15 cellular contexts compared by ENCODE assay signal in the genomic region with DNA sequence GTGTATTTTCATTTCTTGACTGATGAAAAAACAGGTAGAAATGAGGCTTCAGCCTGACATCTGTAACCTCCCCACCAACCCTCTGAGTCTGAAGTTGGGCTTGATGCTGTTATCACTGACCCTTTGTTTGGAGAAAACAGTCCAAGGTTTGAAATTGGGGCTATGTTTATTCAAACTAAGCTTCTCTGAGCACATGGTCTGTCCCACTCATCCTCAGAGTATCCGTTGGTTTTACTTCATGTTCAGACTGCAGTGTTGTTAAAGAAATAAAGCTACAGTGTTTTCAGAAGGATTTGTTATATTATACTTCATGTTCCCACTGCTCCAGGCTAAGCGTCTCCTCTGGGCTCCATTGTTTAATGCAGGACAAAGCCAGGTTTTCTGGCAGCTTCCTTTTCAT. TPM values are rescaled to one million over a fixed set of nuclear protein-coding genes. Genes with fewer than 3 reads are reported as not detected.
DNase-seq lines count a peak whose midpoint lies in the region; ATAC-seq, FAIRE-seq and TF ChIP-seq lines count a peak whose summit lies in the region.
"Had no signal": no experiment of that assay in that cellular context is flagged by ENCODE, and none has a peak within 500 bp of the region (broad histone marks: within the 10 kb centered on the region; RNA-seq: fewer than 3 reads in every experiment).

No MANE protein-coding gene starts in this region.

- H3K9me2 ChIP-seq in PC-3 (replicated peaks; ENCODE audit: low read length) = no peaks in the 10 kb centered on the region

- TF ChIP-seq POLR2A in GM12891 (IDR thresholded peaks at IDR 0.05; ENCODE audit: low read depth, low read length) = no peak

- intact Hi-C loops in PC-3 (cut with micrococcal nuclease) = loop anchor here (1.0 kb wide), 1 partner anchor 22 kb away; no protein-coding TSS in a partner anchor

- no peak for FAIRE-seq in HTR-8/SVneo (lab: Jason Lieb, UNC)
- no peak for FAIRE-seq in GM12891 (lab: Jason Lieb, UNC)
- FAIRE-seq: H1 had no signal

- peak overlapping the region; percentile 73 for H3K27ac Mint-ChIP-seq in endodermal cell

- peaks cover 92% of the 10 kb centered on the region for H3K79me2 ChIP-seq in PC-3 (ENCODE audit: low read length)

- H4K20me1 ChIP-seq in PC-3 (ENCODE audit: low read length) = 0 out of 2 replicates have a peak, but pooled peaks cover 4% of the 10 kb centered on the region

- H3F3A ChIP-seq in PC-3 (ENCODE audit: low read length, unreplicated experiment) = no peaks in the 10 kb centered on the region

- H3K4me3 ChIP-seq in HAP-1 = no peak overlapping the region
- H3K4me3 ChIP-seq in PC-3 (ENCODE audit: low read length) = no peak overlapping the region
- no peak overlapping the region for H3K4me3 ChIP-seq in endodermal cell (ENCODE audit: low read length)
- H3K4me3 ChIP-seq: thoracic aorta had no signal

- H3K36me3 Mint-ChIP-seq in endodermal cell (ENCODE audit: low read depth) = no peaks in the 10 kb centered on the region

- H3K27me3 ChIP-seq in HAP-1 (ENCODE audit: low read depth) (no peaks in the 10 kb centered on the region), PC-3 (ENCODE audit: low read length) (no peaks in the 10 kb centered on the region), endodermal cell (ENCODE audit: control insufficient read depth, insufficient read depth, low read length, poor library complexity, severe bottlenecking) (no peaks in the 10 kb centered on the region)

- BruUV-seq in PC-3 (replicated peaks; lab: Mats Ljungman, UMichigan) = no TSS peak

- H3K27me3 Mint-ChIP-seq in endodermal cell (ENCODE audit: insufficient read depth) = no peaks in the 10 kb centered on the region

- H3K4me2 ChIP-seq in PC-3 (ENCODE audit: low read length) = peak overlapping the region; percentile 3; the same call in 1 of the 2 replicates

- no peak overlapping the region for H3K4me3 Mint-ChIP-seq in endodermal cell

- POLR2A ChIA-PET in PC-3 (lab: Charles Lee; ENCODE audit: unreplicated experiment) = no interaction called here

- in situ Hi-C loops in HAP-1 (cut with MboI; ENCODE audit: low sequenced_read_pairs) = no loop called here

- H3K36me3 ChIP-seq in HAP-1 (replicated peaks) (no peaks in the 10 kb centered on the region), PC-3 (ENCODE audit: low read depth, low read length) (0 out of 2 replicates have a peak, but pooled peaks cover 4% of the 10 kb centered on the region), endodermal cell (ENCODE audit: control insufficient read depth, insufficient read depth, low read length) (no peaks in the 10 kb centered on the region)
- H3K36me3 ChIP-seq: thoracic aorta had no signal

- no peak overlapping the region for H2AFZ ChIP-seq in PC-3 (ENCODE audit: low read length)

- DNase-seq in HAP-1 (ENCODE audit: low spot score in 2 of 2) (peak; percentile 41 to 64), PC-3 (no peak), endodermal cell (no peak), pons (ENCODE audit: low spot score) (peak; percentile 59), HTR-8/SVneo (ENCODE audit: insufficient read length, low spot score) (no peak), GM12891 (ENCODE audit: insufficient read length, low spot score) (no peak)
- DNase-seq: activated CD4-positive, alpha-beta T cell treated with anti-CD3 and anti-CD28 coated beads for 1 hour; anterior cingulate cortex; NCI-H446; nucleus accumbens; stimulated activated CD4-positive, alpha-beta T cell treated with anti-CD3 and anti-CD28 coated beads, Interleukin-4, amount 100 ng/mL, for 24 hours had no signal

- WGBS in endodermal cell (ENCODE audit: insufficient coverage in 1 of 2, insufficient read length in 1 of 2), 2 experiments = 71 to 85% methylated on average over 1 to 2 of the region's 2 CpGs

- H3K9ac ChIP-seq in PC-3 (ENCODE audit: low read length) = no peak overlapping the region
- H3K9ac ChIP-seq in endodermal cell (ENCODE audit: extremely low read depth, low read length, poor library complexity, severe bottlenecking) = no peak overlapping the region

- H3K9me3 Mint-ChIP-seq in endodermal cell = no peaks in the 10 kb centered on the region

- no peaks in the 10 kb centered on the region for H3K9me3 ChIP-seq in HAP-1
- H3K9me3 ChIP-seq in PC-3 (ENCODE audit: low read length) = no peaks in the 10 kb centered on the region
- no peaks in the 10 kb centered on the region for H3K9me3 ChIP-seq in endodermal cell (ENCODE audit: control insufficient read depth, low read length)
- H3K9me3 ChIP-seq: thoracic aorta had no signal

- CTCF ChIA-PET in PC-3 (lab: Charles Lee) = no interaction called here

- H3K27ac ChIP-seq in PC-3 (ENCODE audit: low read length) (no peak overlapping the region), endodermal cell (ENCODE audit: low read depth, low read length) (no peak overlapping the region)
- H3K27ac ChIP-seq: thoracic aorta had no signal

- TF ChIP-seq CTCF in PC-3 (conservative IDR thresholded peaks at IDR 0.05; ENCODE audit: low read depth, low read length) (no peak), endodermal cell (conservative IDR thresholded peaks at IDR 0.05) (no peak)

- H3K4me1 ChIP-seq in HAP-1 = peaks cover 33% of the 10 kb centered on the region
- peaks cover 48% of the 10 kb centered on the region for H3K4me1 ChIP-seq in PC-3 (ENCODE audit: insufficient read depth, low read length)
- peaks cover 18% of the 10 kb centered on the region for H3K4me1 ChIP-seq in endodermal cell (ENCODE audit: control insufficient read depth, insufficient read depth, low read length)

- ATAC-seq in PC-3 (no peak), GM18909 (IDR thresholded peaks at IDR 0.05; ENCODE audit: poor library complexity, unreplicated experiment) (no peak), GM21447 (IDR thresholded peaks at IDR 0.05; ENCODE audit: unreplicated experiment) (no peak)

- H3K4me1 Mint-ChIP-seq in endodermal cell = peaks cover 46% of the 10 kb centered on the region

TF ChIP-seq in GM12891, 5 proteins besides CTCF, POLR2A, EP300 and RAD21:
- TF ChIP-seq TAF1 (IDR thresholded peaks at IDR 0.05; ENCODE audit: low read depth, low read length) = no peak
- TF ChIP-seq POU2F2 (IDR thresholded peaks at IDR 0.05; ENCODE audit: low read depth, low read length) = no peak
TF ChIP-seq in GM12891: peak in this region for 0.

RNA-seq across cellular contexts. Expression of a gene that starts 6.0 kb away (rescaled TPM):
- total RNA-seq in PC-3 (2014; rRNA removed) (23.8 and 29.1 TPM in 2 replicates), endodermal cell (10 to 100 TPM; 16.7 to 26.3 TPM)
- polyA plus RNA-seq in endodermal cell (2013, experiment 1 of 2) = 19.1 TPM
- polyA plus RNA-seq in endodermal cell (2013, experiment 2 of 2) = 15.9 TPM
- 7.0 TPM for polyA plus RNA-seq in GM12891 (2012; ENCODE audit: low read depth, missing spikeins)

RNA-seq across cellular contexts. Expression of a gene that starts 47.6 kb away (rescaled TPM):
- total RNA-seq in PC-3 (2014; rRNA removed) (8.1 and 13.7 TPM in 2 replicates), endodermal cell (10 to 100 TPM; 18.4 to 22.1 TPM)
- 14.1 TPM for polyA plus RNA-seq in endodermal cell (2013, experiment 1 of 2)
- 11.3 TPM for polyA plus RNA-seq in endodermal cell (2013, experiment 2 of 2)
- 3.8 TPM for polyA plus RNA-seq in GM12891 (2012; ENCODE audit: low read depth, missing spikeins)

RNA-seq across cellular contexts. Expression of a gene that starts 58.4 kb away (rescaled TPM):
- total RNA-seq in PC-3 (2014; rRNA removed) = 7.0 and 12.2 TPM in 2 replicates
- 10 to 100 TPM in 1 of 2 donors, 1 to 10 TPM in 1; 6.9 to 10.1 TPM for total RNA-seq in endodermal cell
- 21.8 TPM for polyA plus RNA-seq in endodermal cell (2013, experiment 1 of 2)
- 25.3 TPM for polyA plus RNA-seq in endodermal cell (2013, experiment 2 of 2)
- 1.4 TPM for polyA plus RNA-seq in GM12891 (2012; ENCODE audit: low read depth, missing spikeins)

Comparison
In these comparisons a context has a peak if more than half of its experiments do, and no peak if none do; other contexts are left out.
1. DNase-seq: peak in HAP-1 (2 of 2) and pons (single experiment); none in PC-3 (single experiment), endodermal cell (single experiment), HTR-8/SVneo (single experiment) and GM12891 (single experiment).